In the genomic region with DNA sequence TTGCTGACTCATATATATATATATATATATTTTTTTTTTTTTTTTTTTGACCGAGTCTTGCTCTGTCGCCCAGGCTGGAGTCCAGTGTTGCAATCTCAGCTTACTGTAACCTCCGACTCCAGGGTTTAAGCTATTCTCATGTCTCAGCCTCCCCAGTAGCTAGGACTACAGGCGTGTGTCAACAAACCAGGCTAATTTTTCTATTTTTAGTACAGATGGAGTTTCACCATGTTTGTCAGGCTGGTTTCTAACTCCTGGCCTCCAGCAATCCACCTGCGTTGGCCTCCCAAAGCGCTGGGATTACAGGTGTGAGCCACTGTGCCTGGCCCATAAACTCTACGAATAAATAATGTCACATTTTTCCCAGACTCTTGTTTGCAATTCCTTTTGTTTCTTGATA, we compare ENCODE assay signal across 1 cellular context.
TF ChIP-seq lines count a peak whose summit lies in the region.

No MANE protein-coding gene starts in this region.

TF ChIP-seq in endothelial cell of umbilical vein, 7 proteins besides CTCF, POLR2A, EP300 and RAD21 (continued from another document):
- TF ChIP-seq POLR2AphosphoS5 (IDR thresholded peaks at IDR 0.05; ENCODE audit: insufficient read depth, low read depth, low read length) (no peak), JUN (IDR thresholded peaks at IDR 0.05; ENCODE audit: borderline replicate concordance, insufficient read depth, insufficient read length, low read depth) (no peak), MYC (IDR thresholded peaks at IDR 0.05; ENCODE audit: low read depth, low read length) (no peak)
TF ChIP-seq in endothelial cell of umbilical vein: peak in this region for 0.
